Comparison of ENCODE assay signal across 8 cellular contexts in the genomic region with DNA sequence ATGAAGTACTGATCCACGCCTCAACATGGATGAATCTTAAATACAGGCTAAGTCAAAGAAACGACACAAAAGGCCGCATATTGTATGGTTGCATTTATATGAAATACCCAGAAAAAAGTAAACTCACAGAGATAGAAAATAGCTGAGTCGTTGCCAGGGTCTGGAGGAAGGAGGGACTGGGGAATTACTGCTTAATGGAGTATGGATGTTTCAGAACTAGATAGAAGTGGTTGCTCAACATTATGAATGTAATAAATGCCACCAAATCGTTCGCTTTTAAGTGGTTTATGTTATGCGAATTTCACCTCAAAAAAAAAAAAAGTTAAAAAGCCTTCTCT. TPM values are rescaled to one million over a fixed set of nuclear protein-coding genes. Genes with fewer than 3 reads are reported as not detected.
A peak's percentile ranks its signal among the peaks of the same experiment; 100 is the strongest.
DNase-seq lines count a peak whose midpoint lies in the region; ATAC-seq and TF ChIP-seq lines count a peak whose summit lies in the region.

No MANE protein-coding gene starts in this region.

- no peaks in the 10 kb centered on the region for H3K9me3 ChIP-seq in DOHH2 (ENCODE audit: control insufficient read depth, insufficient read depth, low read length)
- H3K9me3 ChIP-seq in PC-3 (ENCODE audit: low read length): no peaks in the 10 kb centered on the region

- H3K9me2 ChIP-seq in DOHH2 (replicated peaks; ENCODE audit: control insufficient read depth, low read length) (no peaks in the 10 kb centered on the region), PC-3 (replicated peaks; ENCODE audit: low read length) (no peaks in the 10 kb centered on the region)

- peaks cover 5% of the 10 kb centered on the region for H3K36me3 Mint-ChIP-seq in progenitor cell of endocrine pancreas (ENCODE audit: insufficient read depth)

- intact Hi-C loops in PC-3 (cut with micrococcal nuclease): loop anchor here (5.0 kb wide), 2 partner anchors 171 to 604 kb away; partner anchors contain the start of gene NR4A3

- peak overlapping the region; percentile 87 for H3K9ac ChIP-seq in PC-3 (ENCODE audit: low read length)

- H3K4me3 ChIP-seq in DOHH2 (ENCODE audit: low read length) (peak overlapping the region; percentile 75), PC-3 (ENCODE audit: low read length) (peak overlapping the region; percentile 81), epithelial cell of esophagus (ENCODE audit: low read length) (peak overlapping the region; percentile 44)

- H3K79me2 ChIP-seq in DOHH2 (ENCODE audit: control insufficient read depth, low read length) (peaks cover 30% of the 10 kb centered on the region), PC-3 (ENCODE audit: low read length) (peaks cover 33% of the 10 kb centered on the region)

- no TSS peak for BruUV-seq in PC-3 (replicated peaks; lab: Mats Ljungman, UMichigan)

- no peak for ATAC-seq in PC-3

- H3F3A ChIP-seq in DOHH2 (ENCODE audit: control insufficient read depth, insufficient read depth): peaks cover 5% of the 10 kb centered on the region
- H3F3A ChIP-seq in PC-3 (ENCODE audit: low read length, unreplicated experiment): peaks cover 5% of the 10 kb centered on the region

- no peaks in the 10 kb centered on the region for H3K27me3 Mint-ChIP-seq in progenitor cell of endocrine pancreas

- peak overlapping the region; percentile 78 for H2AFZ ChIP-seq in PC-3 (ENCODE audit: low read length)

- H4K20me1 ChIP-seq in DOHH2 (ENCODE audit: control insufficient read depth, insufficient read depth, low read depth, low read length): no peaks in the 10 kb centered on the region
- H4K20me1 ChIP-seq in PC-3 (ENCODE audit: low read length): no peaks in the 10 kb centered on the region

- peak overlapping the region; percentile 98 for H3K27ac Mint-ChIP-seq in progenitor cell of endocrine pancreas

- CTCF ChIA-PET in PC-3 (lab: Charles Lee): interaction anchor here (0.7 kb wide), 1 partner anchor 47 kb away, joined by 3 read pairs; the partner anchor contains the start of gene TMEFF1

- H3K9me3 Mint-ChIP-seq in progenitor cell of endocrine pancreas (ENCODE audit: low read depth): no peaks in the 10 kb centered on the region

- H3K36me3 ChIP-seq in DOHH2 (ENCODE audit: control insufficient read depth, low read length): no peaks in the 10 kb centered on the region
- no peaks in the 10 kb centered on the region for H3K36me3 ChIP-seq in PC-3 (ENCODE audit: low read depth, low read length)

- peak overlapping the region; percentile 94 for H3K4me3 Mint-ChIP-seq in progenitor cell of endocrine pancreas (ENCODE audit: low read depth)

- H3K4me1 Mint-ChIP-seq in progenitor cell of endocrine pancreas (ENCODE audit: low read depth): peaks cover 28% of the 10 kb centered on the region

- POLR2A ChIA-PET in PC-3 (lab: Charles Lee; ENCODE audit: unreplicated experiment): interaction anchor here (0.6 to 0.8 kb wide), 3 partner anchors 45 to 328 kb away, joined by 6 to 16 read pairs (median 11); no protein-coding TSS in a partner anchor

- H3K27me3 ChIP-seq in DOHH2 (ENCODE audit: control insufficient read depth, low read length) (no peaks in the 10 kb centered on the region), PC-3 (ENCODE audit: low read length) (no peaks in the 10 kb centered on the region)

- H3K4me1 ChIP-seq in DOHH2 (ENCODE audit: control insufficient read depth, low read length) (peaks cover 28% of the 10 kb centered on the region), PC-3 (ENCODE audit: insufficient read depth, low read length) (peaks cover 36% of the 10 kb centered on the region)

- TF ChIP-seq CTCF in DOHH2 (IDR thresholded peaks at IDR 0.05; ENCODE audit: low read depth, low read length, poor library complexity, severe bottlenecking): no peak
- TF ChIP-seq CTCF in PC-3 (conservative IDR thresholded peaks at IDR 0.05; ENCODE audit: low read depth, low read length): no peak
- no peak for TF ChIP-seq CTCF in epithelial cell of esophagus (IDR thresholded peaks at IDR 0.05; ENCODE audit: insufficient read depth, low read depth, low read length, missing control alignments)
- TF ChIP-seq CTCF in progenitor cell of endocrine pancreas (IDR thresholded peaks at IDR 0.05; ENCODE audit: unreplicated experiment): no peak

- H3K4me2 ChIP-seq in DOHH2 (ENCODE audit: low read length): peak overlapping the region; percentile 69
- H3K4me2 ChIP-seq in PC-3 (ENCODE audit: low read length): peak overlapping the region; percentile 91

- DNase-seq in PC-3 (no peak), epithelial cell of esophagus (ENCODE audit: low read depth) (no peak), progenitor cell of endocrine pancreas (ENCODE audit: low spot score, unreplicated experiment) (no peak), HPDE6-E6E7 (ENCODE audit: extremely low spot score) (no peak), CD1c-positive myeloid dendritic cell (ENCODE audit: extremely low spot score) (no peak), ureter (ENCODE audit: low spot score) (no peak)
- no peak for DNase-seq in central memory CD4-positive, alpha-beta T cell

- H3K27ac ChIP-seq in DOHH2 (ENCODE audit: low read depth, low read length): peak overlapping the region; percentile 47
- H3K27ac ChIP-seq in PC-3 (ENCODE audit: low read length): peak overlapping the region; percentile 92

RNA-seq across cellular contexts. Expression of gene MSANTD3, which starts 0.8 kb away (rescaled TPM):
- 86.9 and 92.7 TPM in 2 replicates for total RNA-seq in PC-3 (2014; rRNA removed)
- total RNA-seq in progenitor cell of endocrine pancreas: 39.8 and 44.2 TPM in 2 replicates
- 12.3 TPM for total RNA-seq in ureter

RNA-seq across cellular contexts. Expression of gene TMEFF1, which starts 46.8 kb away (rescaled TPM):
- total RNA-seq in PC-3 (2014; rRNA removed): not detected in 2 replicates
- total RNA-seq in progenitor cell of endocrine pancreas: 69.1 and 78.1 TPM in 2 replicates
- total RNA-seq in ureter: not detected

Comparison
In these comparisons a context has a peak if more than half of its experiments do, and no peak if none do; other contexts are left out.
1. RNA of gene TMEFF1, which starts 46.8 kb away (total RNA-seq): 69.1 to 78.1 TPM in progenitor cell of endocrine pancreas; not detected in PC-3 and not detected in ureter (single experiment); every median in the first group is over 10 times any median in the second.
2. Peak in every context shown above with its lines, with median percentiles within 50 percentile points of each other: H3K4me3 ChIP-seq.